Comparison of ENCODE assay signal across 5 cellular contexts in the genomic region with DNA sequence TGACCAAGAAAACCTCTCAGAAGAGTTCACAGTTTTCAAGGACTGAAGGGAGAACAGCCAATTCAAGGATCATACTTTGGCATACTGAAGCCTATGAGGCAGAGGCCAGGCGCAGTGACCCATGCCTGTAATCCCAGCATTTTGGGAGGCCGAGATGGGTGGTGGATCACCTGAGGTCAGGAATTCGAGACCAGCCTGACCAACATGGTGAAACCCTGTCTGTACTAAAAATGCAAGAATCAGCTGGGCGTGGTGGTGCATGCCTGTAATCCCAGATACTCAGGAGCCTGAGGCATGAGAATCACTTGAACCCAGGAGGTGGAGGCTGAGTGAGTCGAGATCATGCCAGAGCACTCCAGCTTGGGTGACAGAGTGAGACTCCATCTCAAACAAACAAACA. TPM values are rescaled to one million over a fixed set of nuclear protein-coding genes. Genes with fewer than 3 reads are reported as not detected.
DNase-seq lines count a peak whose midpoint lies in the region; FAIRE-seq and TF ChIP-seq lines count a peak whose summit lies in the region.
"Not testable (repeated sequence)": the region's sequence is repeated elsewhere in the genome, so short reads cannot be mapped to it uniquely, and the experiment has no call there.

No MANE protein-coding gene starts in this region.

- not testable (repeated sequence) for H3K9ac ChIP-seq in trophoblast cell (ENCODE audit: low read length)

- not testable (repeated sequence) for H2AK5ac ChIP-seq in trophoblast cell (ENCODE audit: low read length)

- H3K14ac ChIP-seq in trophoblast cell (ENCODE audit: low read length), result not testable (repeated sequence)

- TF ChIP-seq POLR2A in GM12891 (IDR thresholded peaks at IDR 0.05; ENCODE audit: low read depth, low read length), result not testable (repeated sequence)

- H4K8ac ChIP-seq in trophoblast cell (ENCODE audit: low read depth, low read length), result not testable (repeated sequence)

- POLR2A ChIA-PET in HEK293 (lab: Yijun Ruan, JAX), result not testable (repeated sequence)

- H2BK120ac ChIP-seq in trophoblast cell (ENCODE audit: insufficient read depth, low read length, poor library complexity), result not testable (repeated sequence)

- H4K91ac ChIP-seq in trophoblast cell (ENCODE audit: low read depth, low read length), result not testable (repeated sequence)

- H4K12ac ChIP-seq in trophoblast cell (ENCODE audit: low read depth, low read length), result not testable (repeated sequence)

- H3K18ac ChIP-seq in trophoblast cell (ENCODE audit: low read length), result not testable (repeated sequence)

- not testable (repeated sequence) for H3K4me2 ChIP-seq in trophoblast cell (ENCODE audit: low read length)

- H3K4me3 ChIP-seq in HEK293 (ENCODE audit: low read depth, low read length); epithelial cell of esophagus (ENCODE audit: low read length); trophoblast cell (ENCODE audit: low read depth, low read length): not testable (repeated sequence)

- H3K79me2 ChIP-seq in trophoblast cell (ENCODE audit: control insufficient read depth, insufficient read depth, low read length, poor library complexity), result not testable (repeated sequence)

- not testable (repeated sequence) for H3K4ac ChIP-seq in trophoblast cell (ENCODE audit: low read depth, low read length)

- H3K4me1 ChIP-seq in HEK293 (ENCODE audit: control insufficient read depth, insufficient read depth, low read length); trophoblast cell (ENCODE audit: control insufficient read depth in 1 of 2, insufficient read depth in 2 of 2, low read length in 2 of 2): not testable (repeated sequence)

- peak overlapping the region; percentile 10; the same call in 1 of the 2 replicates for H3K27ac ChIP-seq in C4-2B
- not testable (repeated sequence) for H3K27ac ChIP-seq in HEK293 (ENCODE audit: extremely low read depth, low read depth, low read length); trophoblast cell (ENCODE audit: low read depth, low read length)

- H3K79me1 ChIP-seq in trophoblast cell (ENCODE audit: low read length), result not testable (repeated sequence)

- H3K36me3 ChIP-seq in HEK293 (ENCODE audit: control insufficient read depth in 2 of 2, insufficient read depth in 1 of 2, low read length in 2 of 2); trophoblast cell (ENCODE audit: control insufficient read depth in 1 of 2, insufficient read depth in 2 of 2, low read length in 2 of 2): not testable (repeated sequence)

- not testable (repeated sequence) for H3K27me3 ChIP-seq in trophoblast cell (ENCODE audit: insufficient read depth, low read length)

- not testable (repeated sequence) for H2BK5ac ChIP-seq in trophoblast cell (ENCODE audit: low read depth, low read length, poor library complexity)

- peak; percentile 48 for FAIRE-seq in GM12891 (lab: Jason Lieb, UNC)

- not testable (repeated sequence) for H3K23ac ChIP-seq in trophoblast cell (ENCODE audit: low read length)

- H2BK12ac ChIP-seq in trophoblast cell (ENCODE audit: low read length), result not testable (repeated sequence)

- not testable (repeated sequence) for TF ChIP-seq CTCF in C4-2B (conservative IDR thresholded peaks at IDR 0.05); HEK293 (tag by site-specific recombination; IDR thresholded peaks at IDR 0.05); epithelial cell of esophagus (IDR thresholded peaks at IDR 0.05; ENCODE audit: insufficient read depth, low read depth, low read length, missing control alignments)

- no CpG with 5 or more reads among the region's 5 CpGs for WGBS in trophoblast cell (ENCODE audit: extremely low coverage, insufficient coverage, insufficient read length)

- CTCF ChIA-PET in HEK293 (lab: Yijun Ruan, JAX), result not testable (repeated sequence)

- not testable (repeated sequence) for H2AFZ ChIP-seq in trophoblast cell (ENCODE audit: insufficient read depth, low read length, poor library complexity)

- not testable (repeated sequence) for H3K9me3 ChIP-seq in HEK293 (ENCODE audit: control insufficient read depth, insufficient read depth, low read depth, low read length); trophoblast cell (ENCODE audit: insufficient read depth, low read depth, low read length)

- DNase-seq in GM12891 (ENCODE audit: insufficient read length, low spot score), result not testable (repeated sequence)
- peak; percentile 37 for DNase-seq in epithelial cell of esophagus (ENCODE audit: low read depth)
- peak; percentile 57 to 70 for DNase-seq in trophoblast cell

TF ChIP-seq in HEK293, 187 proteins besides CTCF, POLR2A, EP300 and RAD21:
- TF ChIP-seq ZNF600 (tag by site-specific recombination; IDR thresholded peaks at IDR 0.05), result 0 out of 2 replicates have a peak, but pooled peaks have one; percentile 24

RNA-seq across cellular contexts. Expression of a gene that starts 19.2 kb away (rescaled TPM):
- polyA plus RNA-seq in GM12891 (2012; ENCODE audit: low read depth, missing spikeins), result 5.2 TPM
- polyA plus RNA-seq in trophoblast cell (2013), result 10.4 and 14.4 TPM in 2 replicates
